9 cellular contexts compared by ENCODE assay signal in genomic region chr17:8056232-8056975, GRCh38. TPM values are rescaled to one million over a fixed set of nuclear protein-coding genes. Genes with fewer than 3 reads are reported as not detected.
DNase-seq lines count a peak whose midpoint lies in the region; ATAC-seq and TF ChIP-seq lines count a peak whose summit lies in the region.
"Had no signal": no experiment of that assay in that cellular context is flagged by ENCODE, and none has a peak within 500 bp of the region (broad histone marks: within the 10 kb centered on the region; RNA-seq: fewer than 3 reads in every experiment).

No MANE protein-coding gene starts in this region.

- peaks cover 8 to 28% of the 10 kb centered on the region in 2 donors for H3K27me3 Mint-ChIP-seq in natural killer cell (ENCODE audit: low read depth in 2 of 2)

- no peak overlapping the region for H3K4me3 ChIP-seq in PC-9
- H3K4me3 ChIP-seq in epithelial cell of esophagus (ENCODE audit: low read length) = no peak overlapping the region

- H3K4me1 Mint-ChIP-seq in natural killer cell = peaks cover 23 to 36% of the 10 kb centered on the region in 2 donors

- H3K27ac ChIP-seq in PC-9 = peak overlapping the region; percentile 40; the same call in 1 of the 2 replicates

- no peaks in the 10 kb centered on the region; the same call in none of the 2 replicates for H3K27me3 ChIP-seq in PC-9 (ENCODE audit: insufficient read depth, low read depth)

- ATAC-seq in GM19468 (IDR thresholded peaks at IDR 0.05; ENCODE audit: extremely low read depth, unreplicated experiment) (peak; percentile 50), natural killer cell (peak; percentile 69 to 79 (median 77))
- ATAC-seq: HCT116 had no signal

- H3K9me3 ChIP-seq in PC-9 (ENCODE audit: insufficient read depth, low read depth) = no peaks in the 10 kb centered on the region

- H3K9me3 Mint-ChIP-seq in natural killer cell = no peaks in the 10 kb centered on the region

- BruUV-seq in PC-9 (replicated peaks; lab: Mats Ljungman, UMichigan) = no TSS peak

- H3K27ac Mint-ChIP-seq in natural killer cell = peak overlapping the region; percentile 52 to 80

- POLR2A ChIA-PET in PC-9 (lab: Charles Lee; ENCODE audit: unreplicated experiment) = interaction anchor here (0.7 kb wide), 1 partner anchor 684 kb away, joined by 5 read pairs; no protein-coding TSS in a partner anchor

- TF ChIP-seq CTCF in PC-9 (conservative IDR thresholded peaks at IDR 0.05) (no peak), epithelial cell of esophagus (IDR thresholded peaks at IDR 0.05; ENCODE audit: insufficient read depth, low read depth, low read length, missing control alignments) (no peak), natural killer cell (IDR thresholded peaks at IDR 0.05) (no peak)

- DNase-seq in AML-193 (lab: John Stamatoyannopoulos, UW) = peak; percentile 68 to 77
- peak; percentile 29 to 68 for DNase-seq in PC-9
- DNase-seq in epithelial cell of esophagus (ENCODE audit: low read depth) = peak; percentile 86
- peak; percentile 60 for DNase-seq in natural killer cell
- DNase-seq in NCI-H1092 (lab: John Stamatoyannopoulos, UW) = no peak
- DNase-seq in NCI-H524 treated with DMSO at 0.1 percent for 48 hours (lab: John Stamatoyannopoulos, UW) = no peak
- no peak for DNase-seq in SK-N-DZ (ENCODE audit: low spot score)

- H3K36me3 Mint-ChIP-seq in natural killer cell = no peaks in the 10 kb centered on the region

- H3K79me2 ChIP-seq in PC-9 (ENCODE audit: low read depth) = no peaks in the 10 kb centered on the region

- peak overlapping the region; percentile 56 for H3K4me2 ChIP-seq in PC-9

- H3F3A ChIP-seq in PC-9 (ENCODE audit: insufficient read depth, low read depth) = peaks cover 12% of the 10 kb centered on the region; the same call in 1 of the 2 replicates

- no peak overlapping the region; the same call in 1 of the 2 replicates for H2AFZ ChIP-seq in PC-9

- no peaks in the 10 kb centered on the region for H3K9me2 ChIP-seq in PC-9 (ENCODE audit: insufficient read depth)

- intact Hi-C loops in PC-9 (cut with micrococcal nuclease; ENCODE audit: unreplicated experiment) = loop anchor here (5.0 kb wide), 2 partner anchors 64 to 234 kb away; no protein-coding TSS in a partner anchor
- intact Hi-C loops in natural killer cell (cut with micrococcal nuclease) = loop anchor here (2.0 to 5.0 kb wide), 4 partner anchors 16 to 234 kb away; no protein-coding TSS in a partner anchor

- peaks cover 28% of the 10 kb centered on the region for H3K4me1 ChIP-seq in PC-9 (replicated peaks; ENCODE audit: insufficient read depth)

- H4K20me1 ChIP-seq in PC-9 (ENCODE audit: insufficient read depth) = no peaks in the 10 kb centered on the region

- no peaks in the 10 kb centered on the region for H3K36me3 ChIP-seq in PC-9 (ENCODE audit: low read depth)

- CTCF ChIA-PET in PC-9 (lab: Charles Lee) = interaction anchor here (0.6 to 2.4 kb wide), 8 partner anchors 15 to 946 kb away, joined by 3 to 10 read pairs (median 4); no protein-coding TSS in a partner anchor

- H3K4me3 Mint-ChIP-seq in natural killer cell = peak overlapping the region; percentile 66

RNA-seq across cellular contexts. Expression of gene ALOX15B, which starts 17.5 kb away (rescaled TPM):
- total RNA-seq in PC-9 (2021) (not detected in 2 replicates), natural killer cell (not detected)
- not detected in 2 replicates for polyA plus RNA-seq in SK-N-DZ (2014; cell fraction: cytosol; rRNA removed)
- not detected in 2 replicates for polyA plus RNA-seq in SK-N-DZ (2014; cell fraction: nucleus; rRNA removed)

RNA-seq across cellular contexts. Expression of gene ALOX12B, which starts 31.1 kb away (rescaled TPM):
- total RNA-seq in PC-9 (2021) (not detected in 2 replicates), natural killer cell (under 1 TPM; 0.29 to 0.58 (median 0.56) TPM)
- polyA plus RNA-seq in SK-N-DZ (2014; cell fraction: cytosol; rRNA removed) = not detected in 2 replicates
- polyA plus RNA-seq in SK-N-DZ (2014; cell fraction: nucleus; rRNA removed) = not detected in 2 replicates

RNA-seq across cellular contexts. Expression of gene GUCY2D, which starts 54.0 kb away (rescaled TPM):
- 0.79 TPM in 1 of 2 replicates, not detected in the other for total RNA-seq in PC-9 (2021)
- not detected for total RNA-seq in natural killer cell
- not detected in 2 replicates for polyA plus RNA-seq in SK-N-DZ (2014; cell fraction: cytosol; rRNA removed)
- not detected in 2 replicates for polyA plus RNA-seq in SK-N-DZ (2014; cell fraction: nucleus; rRNA removed)

Comparison
In these comparisons a context has a peak if more than half of its experiments do, and no peak if none do; other contexts are left out.
1. DNase-seq: peak in AML-193 (2 of 2), PC-9 (2 of 2), epithelial cell of esophagus (single experiment) and natural killer cell (single experiment); none in NCI-H1092 (single experiment), NCI-H524 treated with DMSO at 0.1 percent for 48 hours (single experiment) and SK-N-DZ (single experiment).